10 cellular contexts compared by ENCODE assay signal in genomic region chr2:37349376-37349775, GRCh38. TPM values are rescaled to one million over a fixed set of nuclear protein-coding genes. Genes with fewer than 3 reads are reported as not detected.
DNase-seq lines count a peak whose midpoint lies in the region; ATAC-seq and TF ChIP-seq lines count a peak whose summit lies in the region.
"Had no signal": no experiment of that assay in that cellular context is flagged by ENCODE, and none has a peak within 500 bp of the region (broad histone marks: within the 10 kb centered on the region; RNA-seq: fewer than 3 reads in every experiment).

No MANE protein-coding gene starts in this region.

- peaks cover 0 to 7% of the 10 kb centered on the region in 2 experiments; a peak in 1 of 4 replicates for H3K4me1 ChIP-seq in SK-N-SH (ENCODE audit: control insufficient read depth in 1 of 2, insufficient read depth in 2 of 2, low read depth in 1 of 2, low read length in 1 of 2)

- H3K27me3 Mint-ChIP-seq in WTC11 (ENCODE audit: low read depth) = peaks cover 3% of the 10 kb centered on the region; the same call in 1 of the 2 replicates
- peaks cover 17% of the 10 kb centered on the region in 2 donors for H3K27me3 Mint-ChIP-seq in stimulated activated naive B cell treated with anti-CD40 and anti-IgM and Interleukin-4, amounts not matched to agents 10 μg/mL and 1 μg/mL and 100 μg/mL, for 72 hours
- peaks cover 47% of the 10 kb centered on the region for H3K27me3 Mint-ChIP-seq in activated CD4-positive, alpha-beta memory T cell treated with anti-CD3 and anti-CD28 coated beads, Interleukin-2, amount 10 ng/mL, durations not matched to agents 7 days and 5 days

- no peaks in the 10 kb centered on the region for H3K36me3 Mint-ChIP-seq in WTC11
- peaks cover 0 to 3% of the 10 kb centered on the region in 2 donors for H3K36me3 Mint-ChIP-seq in stimulated activated naive B cell treated with anti-CD40 and anti-IgM and Interleukin-4, amounts not matched to agents 10 μg/mL and 1 μg/mL and 100 μg/mL, for 72 hours
- no peaks in the 10 kb centered on the region for H3K36me3 Mint-ChIP-seq in activated CD4-positive, alpha-beta memory T cell treated with anti-CD3 and anti-CD28 coated beads, Interleukin-2, amount 10 ng/mL, durations not matched to agents 7 days and 5 days (ENCODE audit: low read depth)

- H3K27me3 ChIP-seq in SK-N-SH (ENCODE audit: insufficient read depth) = no peaks in the 10 kb centered on the region

- POLR2A ChIA-PET in SK-N-SH (lab: Yijun Ruan, JAX) (interaction anchor here (0.6 kb wide), 1 partner anchor 28 kb away, joined by 3 read pairs; no protein-coding TSS in a partner anchor), WTC11 (lab: Charles Lee) (no interaction called here)
- POLR2A ChIA-PET in activated CD4-positive, alpha-beta memory T cell treated with anti-CD3 and anti-CD28 coated beads, Interleukin-2, amount 10 ng/mL, durations not matched to agents 7 days and 5 days (lab: Charles Lee) = no interaction called here

- no peak for TF ChIP-seq RAD21 in SK-N-SH (IDR thresholded peaks at IDR 0.05; ENCODE audit: low read length)

- no peak overlapping the region for H3K4me3 ChIP-seq in SK-N-SH (ENCODE audit: low read depth in 2 of 2, low read length in 1 of 2)

- no peaks in the 10 kb centered on the region for H3F3A ChIP-seq in SK-N-SH (replicated peaks; ENCODE audit: insufficient read depth)

- no peaks in the 10 kb centered on the region for H3K9me3 Mint-ChIP-seq in WTC11
- H3K9me3 Mint-ChIP-seq in stimulated activated naive B cell treated with anti-CD40 and anti-IgM and Interleukin-4, amounts not matched to agents 10 μg/mL and 1 μg/mL and 100 μg/mL, for 72 hours = no peaks in the 10 kb centered on the region
- H3K9me3 Mint-ChIP-seq in activated CD4-positive, alpha-beta memory T cell treated with anti-CD3 and anti-CD28 coated beads, Interleukin-2, amount 10 ng/mL, durations not matched to agents 7 days and 5 days = no peaks in the 10 kb centered on the region

- 85% methylated on average over 3 of the region's 3 CpGs for WGBS in SK-N-SH (ENCODE audit: low lambda C conversion rate)

- DNase-seq in SK-N-SH (no peak), NCI-H2029 treated with DMSO at 0.1 percent for 48 hours (lab: John Stamatoyannopoulos, UW) (peak; percentile 83), WTC11 (ENCODE audit: low spot score) (no peak), EL (no peak)
- DNase-seq in stimulated activated naive B cell treated with anti-CD40 and anti-IgM and Interleukin-4, amounts not matched to agents 10 μg/mL and 1 μg/mL and 100 μg/mL, for 72 hours = no peak
- no peak for DNase-seq in activated CD4-positive, alpha-beta memory T cell treated with anti-CD3 and anti-CD28 coated beads, Interleukin-2, amount 10 ng/mL, durations not matched to agents 7 days and 5 days
- DNase-seq: activated effector memory CD4-positive, alpha-beta T cell treated with anti-CD3 and anti-CD28 coated beads, Interleukin-2, amount 50 U/mL, for 16 hours; cerebellar nuclear complex had no signal

- H3K79me2 ChIP-seq in SK-N-SH (ENCODE audit: insufficient read depth) = no peaks in the 10 kb centered on the region

- ATAC-seq in SK-N-SH treated with all-trans-retinoic acid at 6 μM for 48 hours = 0 out of 3 replicates have a peak, but pooled peaks have one; percentile 18
- ATAC-seq in WTC11 = peak; percentile 33
- peak; percentile 35 to 38 for ATAC-seq in stimulated activated naive B cell treated with anti-CD40 and anti-IgM and Interleukin-4, amounts not matched to agents 10 μg/mL and 1 μg/mL and 100 μg/mL, for 72 hours (replicated peaks)
- ATAC-seq in GM19351 (IDR thresholded peaks at IDR 0.05; ENCODE audit: unreplicated experiment) = no peak

- CTCF ChIA-PET in SK-N-SH (lab: Yijun Ruan, JAX) (interaction anchor here (0.9 to 1.7 kb wide), 7 partner anchors 12 to 542 kb away, joined by 3 to 7 read pairs (median 4); no protein-coding TSS in a partner anchor), WTC11 (lab: Charles Lee) (interaction anchor here (1.7 to 2.4 kb wide), 2 partner anchors 47 to 528 kb away, joined by 9 to 12 read pairs; no protein-coding TSS in a partner anchor)
- CTCF ChIA-PET in activated CD4-positive, alpha-beta memory T cell treated with anti-CD3 and anti-CD28 coated beads, Interleukin-2, amount 10 ng/mL, durations not matched to agents 7 days and 5 days (lab: Charles Lee) = no interaction called here

- TF ChIP-seq CTCF in SK-N-SH (IDR thresholded peaks at IDR 0.05) = no peak
- TF ChIP-seq CTCF in WTC11 (IDR thresholded peaks at IDR 0.05) = no peak

- H3K36me3 ChIP-seq in SK-N-SH (replicated peaks in 1 of 2; ENCODE audit: control insufficient read depth in 1 of 2, insufficient read depth in 2 of 2, low read length in 1 of 2) = no peaks in the 10 kb centered on the region

- peaks cover 49% of the 10 kb centered on the region for H3K4me1 Mint-ChIP-seq in WTC11
- peaks cover 20 to 36% of the 10 kb centered on the region in 2 donors for H3K4me1 Mint-ChIP-seq in stimulated activated naive B cell treated with anti-CD40 and anti-IgM and Interleukin-4, amounts not matched to agents 10 μg/mL and 1 μg/mL and 100 μg/mL, for 72 hours
- peaks cover 6% of the 10 kb centered on the region for H3K4me1 Mint-ChIP-seq in activated CD4-positive, alpha-beta memory T cell treated with anti-CD3 and anti-CD28 coated beads, Interleukin-2, amount 10 ng/mL, durations not matched to agents 7 days and 5 days

- H3K9ac ChIP-seq in SK-N-SH = no peak overlapping the region

- H4K20me1 ChIP-seq in SK-N-SH (ENCODE audit: insufficient read depth) = no peaks in the 10 kb centered on the region

- H3K27ac Mint-ChIP-seq in WTC11 = peak overlapping the region; percentile 88
- peak overlapping the region; percentile 56 for H3K27ac Mint-ChIP-seq in stimulated activated naive B cell treated with anti-CD40 and anti-IgM and Interleukin-4, amounts not matched to agents 10 μg/mL and 1 μg/mL and 100 μg/mL, for 72 hours
- H3K27ac Mint-ChIP-seq in activated CD4-positive, alpha-beta memory T cell treated with anti-CD3 and anti-CD28 coated beads, Interleukin-2, amount 10 ng/mL, durations not matched to agents 7 days and 5 days = no peak overlapping the region

- no peak overlapping the region for H3K4me3 Mint-ChIP-seq in WTC11
- no peak overlapping the region for H3K4me3 Mint-ChIP-seq in stimulated activated naive B cell treated with anti-CD40 and anti-IgM and Interleukin-4, amounts not matched to agents 10 μg/mL and 1 μg/mL and 100 μg/mL, for 72 hours
- no peak overlapping the region for H3K4me3 Mint-ChIP-seq in activated CD4-positive, alpha-beta memory T cell treated with anti-CD3 and anti-CD28 coated beads, Interleukin-2, amount 10 ng/mL, durations not matched to agents 7 days and 5 days

- H2AFZ ChIP-seq in SK-N-SH (ENCODE audit: low read depth) = no peak overlapping the region

- no peak overlapping the region for H3K27ac ChIP-seq in SK-N-SH (ENCODE audit: low read depth in 2 of 2, low read length in 1 of 2)

- H3K9me2 ChIP-seq in SK-N-SH = no peaks in the 10 kb centered on the region

- no peak overlapping the region for H3K4me2 ChIP-seq in SK-N-SH

- H3K9me3 ChIP-seq in SK-N-SH = no peaks in the 10 kb centered on the region

- TF ChIP-seq EP300 in SK-N-SH (IDR thresholded peaks at IDR 0.05; ENCODE audit: borderline replicate concordance in 1 of 2, low read depth in 1 of 2, low read length in 1 of 2) = no peak

TF ChIP-seq in SK-N-SH treated with all-trans-retinoic acid at 6 μM for 48 hours, 23 proteins besides CTCF, POLR2A, EP300 and RAD21:
- TF ChIP-seq ZFP3 (CRISPR knock-in tag; IDR thresholded peaks at IDR 0.05) (no peak), CSDC2 (CRISPR knock-in tag; IDR thresholded peaks at IDR 0.05) (no peak), ISL1 (CRISPR knock-in tag; IDR thresholded peaks at IDR 0.05) (no peak), TOX (CRISPR knock-in tag; IDR thresholded peaks at IDR 0.05; ENCODE audit: borderline replicate concordance) (no peak)

TF ChIP-seq in SK-N-SH, 30 proteins besides CTCF, POLR2A, EP300 and RAD21:
- no peak for TF ChIP-seq ELF1 (IDR thresholded peaks at IDR 0.05)
- no peak for TF ChIP-seq FOSL2 (IDR thresholded peaks at IDR 0.05; ENCODE audit: borderline replicate concordance, low read depth)

TF ChIP-seq in WTC11, 78 proteins besides CTCF, POLR2A, EP300 and RAD21 (continues in another document):
- TF ChIP-seq JUN (CRISPR knock-in tag; IDR thresholded peaks at IDR 0.05) (no peak), TP53 (CRISPR knock-in tag; IDR thresholded peaks at IDR 0.05) (no peak), TEAD1 (CRISPR knock-in tag; IDR thresholded peaks at IDR 0.05) (no peak), NFYB (CRISPR knock-in tag; conservative IDR thresholded peaks at IDR 0.05; ENCODE audit: low read depth) (no peak), SMAD4 (CRISPR knock-in tag; IDR thresholded peaks at IDR 0.05) (no peak)

RNA-seq across cellular contexts. Expression of gene QPCT, which starts 4.9 kb away (rescaled TPM):
- polyA plus RNA-seq in SK-N-SH (2012; rRNA removed) = 0.06 and 0.12 TPM in 2 replicates
- polyA plus RNA-seq in SK-N-SH (2012; cell fraction: cytosol; rRNA removed) = 0.21 and 0.22 TPM in 2 replicates
- 0.09 and 0.36 TPM in 2 replicates for polyA plus RNA-seq in SK-N-SH (2012; cell fraction: nucleus; rRNA removed)
- 13.6 to 19.9 TPM (median 19.5 TPM) in 3 replicates for total RNA-seq in WTC11 (2021)
- not detected for total RNA-seq in activated CD4-positive, alpha-beta memory T cell treated with anti-CD3 and anti-CD28 coated beads, Interleukin-2, amount 10 ng/mL, durations not matched to agents 7 days and 5 days

RNA-seq across cellular contexts. Expression of gene PRKD3, which starts 24.7 kb away (rescaled TPM):
- polyA plus RNA-seq in SK-N-SH (2012; rRNA removed) = 15.9 and 17.5 TPM in 2 replicates
- polyA plus RNA-seq in SK-N-SH (2012; cell fraction: cytosol; rRNA removed) = 20.5 and 20.9 TPM in 2 replicates
- 14.8 and 25.9 TPM in 2 replicates for polyA plus RNA-seq in SK-N-SH (2012; cell fraction: nucleus; rRNA removed)
- total RNA-seq in WTC11 (2021) = 65.9 to 82.1 TPM (median 68.5 TPM) in 3 replicates
- total RNA-seq in activated CD4-positive, alpha-beta memory T cell treated with anti-CD3 and anti-CD28 coated beads, Interleukin-2, amount 10 ng/mL, durations not matched to agents 7 days and 5 days = 10 to 100 TPM; 19.3 to 20.6 TPM

Comparison
In these comparisons a context has a peak if more than half of its experiments do, and no peak if none do; other contexts are left out.
1. RNA of gene QPCT, which starts 4.9 kb away (total RNA-seq): 13.6 to 19.9 TPM in WTC11; not detected in activated CD4-positive, alpha-beta memory T cell treated with anti-CD3 and anti-CD28 coated beads, Interleukin-2, amount 10 ng/mL, durations not matched to agents 7 days and 5 days; every median in the first group is over 10 times any median in the second.